ENCODE assay signal across 8 cellular contexts in genomic region chr1:204806943-204807624, GRCh38.
DNase-seq lines count a peak whose midpoint lies in the region; ATAC-seq and TF ChIP-seq lines count a peak whose summit lies in the region.

No MANE protein-coding gene starts in this region.

- H4K20me1 ChIP-seq in GM23338 (replicated peaks; ENCODE audit: insufficient read depth) (no peaks in the 10 kb centered on the region), Karpas-422 (ENCODE audit: insufficient read depth, low read depth, low read length) (no peaks in the 10 kb centered on the region)

- no peaks in the 10 kb centered on the region for H3K36me3 Mint-ChIP-seq in GM23338 (ENCODE audit: low read depth)
- no peaks in the 10 kb centered on the region for H3K36me3 Mint-ChIP-seq in naive thymus-derived CD8-positive, alpha-beta T cell
- no peaks in the 10 kb centered on the region for H3K36me3 Mint-ChIP-seq in stimulated activated effector memory CD8-positive, alpha-beta T cell treated with anti-CD3 and anti-CD28 coated beads, Interleukin-12 subunit alpha, Interleukin-12 subunit beta, amount 100 ng/mL, for 72 hours

- H3K4me1 ChIP-seq in GM23338 (ENCODE audit: insufficient read depth): no peaks in the 10 kb centered on the region; the same call in 1 of the 2 replicates
- peaks cover 6% of the 10 kb centered on the region for H3K4me1 ChIP-seq in Karpas-422 (ENCODE audit: low read length)
- H3K4me1 ChIP-seq in Panc1 (ENCODE audit: control insufficient read depth, insufficient read depth, low read length): 0 out of 2 replicates have a peak, but pooled peaks cover 3% of the 10 kb centered on the region

- ATAC-seq in GM23338 (peak; percentile 89), Panc1 (peak; percentile 98)
- ATAC-seq in naive thymus-derived CD8-positive, alpha-beta T cell: peak; percentile 96
- peak; percentile 95 for ATAC-seq in stimulated activated effector memory CD8-positive, alpha-beta T cell treated with anti-CD3 and anti-CD28 coated beads, Interleukin-12 subunit alpha, Interleukin-12 subunit beta, amount 100 ng/mL, for 72 hours

- peaks cover 9% of the 10 kb centered on the region for H3K27me3 Mint-ChIP-seq in GM23338 (ENCODE audit: insufficient read depth, low read depth, poor library complexity)
- no peaks in the 10 kb centered on the region for H3K27me3 Mint-ChIP-seq in naive thymus-derived CD8-positive, alpha-beta T cell

- H3K9me3 Mint-ChIP-seq in GM23338: no peaks in the 10 kb centered on the region
- H3K9me3 Mint-ChIP-seq in naive thymus-derived CD8-positive, alpha-beta T cell: no peaks in the 10 kb centered on the region
- no peaks in the 10 kb centered on the region for H3K9me3 Mint-ChIP-seq in stimulated activated effector memory CD8-positive, alpha-beta T cell treated with anti-CD3 and anti-CD28 coated beads, Interleukin-12 subunit alpha, Interleukin-12 subunit beta, amount 100 ng/mL, for 72 hours

- H3K9me3 ChIP-seq in Karpas-422 (ENCODE audit: low read length) (no peaks in the 10 kb centered on the region), Panc1 (ENCODE audit: control insufficient read depth, insufficient read depth, low read depth, low read length) (no peaks in the 10 kb centered on the region)

- H3K4me3 ChIP-seq in GM23338 (peak overlapping the region; percentile 66), Karpas-422 (ENCODE audit: low read length) (peak overlapping the region; percentile 64), Panc1 (ENCODE audit: low read depth in 2 of 2, low read length in 2 of 2) (peak overlapping the region; percentile 44 to 56), fibroblast of mammary gland (ENCODE audit: control insufficient read depth, low read depth, low read length) (peak overlapping the region; percentile 43)

- intact Hi-C loops in Panc1 (cut with micrococcal nuclease; ENCODE audit: unreplicated experiment): loop anchor here (1.0 to 10.0 kb wide), 2 partner anchors 241 to 258 kb away; no protein-coding TSS in a partner anchor

- peak overlapping the region; percentile 60 for H3K9ac ChIP-seq in Karpas-422 (ENCODE audit: low read length)

- H3K27me3 ChIP-seq in GM23338 (ENCODE audit: insufficient read depth) (peaks cover 10% of the 10 kb centered on the region; the same call in 1 of the 2 replicates), Karpas-422 (ENCODE audit: low read length) (no peaks in the 10 kb centered on the region), Panc1 (ENCODE audit: control insufficient read depth, insufficient read depth, low read length) (peaks cover 7% of the 10 kb centered on the region)

- H3K4me2 ChIP-seq in GM23338: peak overlapping the region; percentile 82
- H3K4me2 ChIP-seq in Karpas-422 (ENCODE audit: low read depth, low read length, poor library complexity, severe bottlenecking): peak overlapping the region; percentile 68

- H3K27ac Mint-ChIP-seq in GM23338: peak overlapping the region; percentile 80
- peak overlapping the region in 9 of 10 donors; percentile 6 to 82 (median 69) for H3K27ac Mint-ChIP-seq in naive thymus-derived CD8-positive, alpha-beta T cell
- H3K27ac Mint-ChIP-seq in stimulated activated effector memory CD8-positive, alpha-beta T cell treated with anti-CD3 and anti-CD28 coated beads, Interleukin-12 subunit alpha, Interleukin-12 subunit beta, amount 100 ng/mL, for 72 hours: no peak overlapping the region

- in situ Hi-C loops in Panc1 (cut with HindIII; ENCODE audit: low pct_unique_long_range_greater_than_20kb, low sequenced_read_pairs): no loop called here

- H3K4me1 Mint-ChIP-seq in GM23338: peaks cover 7% of the 10 kb centered on the region; the same call in 2 of the 3 replicates
- H3K4me1 Mint-ChIP-seq in naive thymus-derived CD8-positive, alpha-beta T cell: peaks cover 4 to 25% (median 18%) of the 10 kb centered on the region in 4 donors
- peaks cover 6% of the 10 kb centered on the region for H3K4me1 Mint-ChIP-seq in stimulated activated effector memory CD8-positive, alpha-beta T cell treated with anti-CD3 and anti-CD28 coated beads, Interleukin-12 subunit alpha, Interleukin-12 subunit beta, amount 100 ng/mL, for 72 hours

- no TSS peak for BruUV-seq in Panc1 (replicated peaks; lab: Mats Ljungman, UMichigan)

- H3K36me3 ChIP-seq in GM23338 (ENCODE audit: insufficient read depth): no peaks in the 10 kb centered on the region
- no peaks in the 10 kb centered on the region for H3K36me3 ChIP-seq in Karpas-422 (ENCODE audit: insufficient read depth, low read length)
- H3K36me3 ChIP-seq in Panc1 (ENCODE audit: control insufficient read depth, insufficient read depth, low read length): no peaks in the 10 kb centered on the region

- no peaks in the 10 kb centered on the region for H3F3A ChIP-seq in GM23338 (replicated peaks; ENCODE audit: low read depth)

- H3K4me3 Mint-ChIP-seq in GM23338: peak overlapping the region; percentile 85
- H3K4me3 Mint-ChIP-seq in naive thymus-derived CD8-positive, alpha-beta T cell: peak overlapping the region; percentile 73 to 97 (median 92)
- H3K4me3 Mint-ChIP-seq in stimulated activated effector memory CD8-positive, alpha-beta T cell treated with anti-CD3 and anti-CD28 coated beads, Interleukin-12 subunit alpha, Interleukin-12 subunit beta, amount 100 ng/mL, for 72 hours: peak overlapping the region; percentile 71

- H3K27ac ChIP-seq in GM23338 (ENCODE audit: low read depth) (no peak overlapping the region), Karpas-422 (ENCODE audit: low read length) (no peak overlapping the region), Panc1 (ENCODE audit: low read length) (peak overlapping the region; percentile 37; the same call in 1 of the 2 replicates)

- TF ChIP-seq CTCF in GM23338 (conservative IDR thresholded peaks at IDR 0.05; ENCODE audit: low read depth in 2 of 2) (peak; percentile 85 to 100), Panc1 (IDR thresholded peaks at IDR 0.05) (peak; percentile 99), fibroblast of mammary gland (conservative IDR thresholded peaks at IDR 0.05; ENCODE audit: control insufficient read depth, insufficient read depth, low read depth, low read length) (peak; percentile 84)

- H3K9me2 ChIP-seq in GM23338 (ENCODE audit: insufficient read depth): no peaks in the 10 kb centered on the region
- H3K9me2 ChIP-seq in Karpas-422 (replicated peaks; ENCODE audit: insufficient read depth, low read length): no peaks in the 10 kb centered on the region

- no peaks in the 10 kb centered on the region for H3K79me2 ChIP-seq in GM23338 (replicated peaks; ENCODE audit: insufficient read depth)
- H3K79me2 ChIP-seq in Karpas-422 (ENCODE audit: low read length): no peaks in the 10 kb centered on the region

- DNase-seq in DMS153 treated with DMSO at 0.1 percent for 48 hours (lab: John Stamatoyannopoulos, UW; ENCODE audit: unreplicated experiment) (peak; percentile 99), GM23338 (ENCODE audit: low spot score) (peak; percentile 96), Karpas-422 (peak; percentile 95), Panc1 (ENCODE audit: low read depth, low spot score) (peak; percentile 74), activated T-helper 1 cell treated with Interleukin-2 at 50 U/mL for 16 hours (ENCODE audit: low read depth) (peak; percentile 70), fibroblast of mammary gland (ENCODE audit: low read depth) (peak; percentile 70)
- peak; percentile 68 to 90 (median 82) for DNase-seq in naive thymus-derived CD8-positive, alpha-beta T cell
- DNase-seq in stimulated activated effector memory CD8-positive, alpha-beta T cell treated with anti-CD3 and anti-CD28 coated beads, Interleukin-12 subunit alpha, Interleukin-12 subunit beta, amount 100 ng/mL, for 72 hours (ENCODE audit: low spot score in 2 of 2): peak; percentile 89 to 94

- CTCF ChIA-PET in Panc1 (lab: Charles Lee): interaction anchor here (0.5 to 3.2 kb wide), 28 partner anchors 10 to 311 kb away, joined by 3 to 61 read pairs (median 4); no protein-coding TSS in a partner anchor

- POLR2A ChIA-PET in Panc1 (lab: Charles Lee): no interaction called here
- POLR2A ChIA-PET in naive thymus-derived CD8-positive, alpha-beta T cell (lab: Charles Lee): interaction anchor here (1.0 to 1.6 kb wide), 4 partner anchors 13 to 301 kb away, joined by 3 to 5 read pairs (median 4); no protein-coding TSS in a partner anchor

- peak overlapping the region; percentile 91 for H2AFZ ChIP-seq in GM23338
- H2AFZ ChIP-seq in Karpas-422 (ENCODE audit: low read length): peak overlapping the region; percentile 77

TF ChIP-seq in GM23338, 12 proteins besides CTCF, POLR2A, EP300 and RAD21 (continues in another document):
- TF ChIP-seq ZNF114 (CRISPR knock-in tag; IDR thresholded peaks at IDR 0.05) (no peak), JUNB (IDR thresholded peaks at IDR 0.05; ENCODE audit: unreplicated experiment) (no peak), NANOG (IDR thresholded peaks at IDR 0.05; ENCODE audit: borderline replicate concordance) (no peak), ZNF331 (CRISPR knock-in tag; IDR thresholded peaks at IDR 0.05; ENCODE audit: low read depth) (no peak), REST (IDR thresholded peaks at IDR 0.05; ENCODE audit: unreplicated experiment) (no peak), EZH2phosphoT487 (IDR thresholded peaks at IDR 0.05; ENCODE audit: unreplicated experiment) (no peak), CREB1 (CRISPR knock-in tag; IDR thresholded peaks at IDR 0.05; ENCODE audit: low read depth) (no peak), EZH2 (IDR thresholded peaks at IDR 0.05; ENCODE audit: low read depth, unreplicated experiment) (no peak)
